ENCODE assay signal across 31 cellular contexts in the genomic region with DNA sequence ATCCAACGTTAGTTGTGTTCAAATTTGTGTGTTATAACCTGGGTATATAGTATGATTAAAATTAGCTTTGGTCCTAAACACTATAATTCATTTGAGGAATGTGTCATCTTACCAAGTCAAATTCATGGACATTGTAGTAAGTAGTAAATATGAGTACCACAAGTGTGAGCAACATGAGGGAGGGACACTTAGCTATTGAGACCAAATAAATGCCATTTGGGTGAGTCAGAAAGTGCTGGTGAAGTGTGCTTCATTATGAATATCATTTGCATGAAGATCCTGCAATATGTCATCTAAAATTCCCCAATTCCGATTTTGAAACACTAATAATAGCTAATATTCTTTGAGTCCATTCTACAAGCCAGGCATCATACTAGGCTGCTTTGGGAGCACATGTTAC.
A peak's percentile ranks its signal among the peaks of the same experiment; 100 is the strongest.
DNase-seq lines count a peak whose midpoint lies in the region; ATAC-seq, FAIRE-seq and TF ChIP-seq lines count a peak whose summit lies in the region.
"Had no signal": no experiment of that assay in that cellular context is flagged by ENCODE, and none has a peak within 500 bp of the region (broad histone marks: within the 10 kb centered on the region; RNA-seq: fewer than 3 reads in every experiment).

No MANE protein-coding gene starts in this region.

- intact Hi-C loops in spleen (cut with DNase I; ENCODE audit: low total_unique reads), result no loop called here

- H3K4me1 ChIP-seq in astrocyte (ENCODE audit: insufficient read depth, low read length), result peaks cover 6% of the 10 kb centered on the region
- H3K4me1 ChIP-seq in spleen, result no peaks in the 10 kb centered on the region
- H3K4me1 ChIP-seq: neural progenitor cell, parathyroid adenoma, Peyer's patch had no signal

- H3K27me3 Mint-ChIP-seq in astrocyte (ENCODE audit: low read depth, unreplicated experiment), result no peaks in the 10 kb centered on the region
- H3K27me3 Mint-ChIP-seq: stimulated activated memory B cell treated with anti-CD40 and anti-IgM and Interleukin-4, amounts not matched to agents 10 μg/mL and 1 μg/mL and 100 μg/mL, for 72 hours had no signal

- H3K27ac ChIP-seq in astrocyte (ENCODE audit: low read depth, low read length) (no peak overlapping the region), spleen (no peak overlapping the region)
- H3K27ac ChIP-seq: neural progenitor cell, parathyroid adenoma, Peyer's patch, SK-N-MC had no signal

- no peak overlapping the region for H2AFZ ChIP-seq in astrocyte (ENCODE audit: low read depth, low read length)
- H2AFZ ChIP-seq: neural progenitor cell, parathyroid adenoma had no signal

- H3K36me3 ChIP-seq in astrocyte (ENCODE audit: insufficient read depth, low read length) (no peaks in the 10 kb centered on the region), kidney epithelial cell (ENCODE audit: control insufficient read depth, insufficient read depth, low read length) (no peaks in the 10 kb centered on the region), spleen (no peaks in the 10 kb centered on the region)
- H3K36me3 ChIP-seq: neural progenitor cell, Peyer's patch had no signal

- peaks cover 38% of the 10 kb centered on the region for H3K4me1 Mint-ChIP-seq in astrocyte (ENCODE audit: low read depth, unreplicated experiment)
- H3K4me1 Mint-ChIP-seq: activated T-helper 17 cell treated with anti-CD3 and anti-CD28 coated beads, Interleukin-2, amount 50 U/mL, for 72 hours; neural progenitor cell; stimulated activated memory B cell treated with anti-CD40 and anti-IgM and Interleukin-4, amounts not matched to agents 10 μg/mL and 1 μg/mL and 100 μg/mL, for 72 hours had no signal

- no peaks in the 10 kb centered on the region for H4K20me1 ChIP-seq in astrocyte (ENCODE audit: insufficient read depth, low read length)

- no peak for FAIRE-seq in astrocyte (lab: Jason Lieb, UNC)
- FAIRE-seq: G401.6, H1, islet of Langerhans, TTC549 had no signal

- TF ChIP-seq CTCF in astrocyte (IDR thresholded peaks at IDR 0.05; ENCODE audit: insufficient read depth, low read depth, low read length) (no peak), kidney epithelial cell (IDR thresholded peaks at IDR 0.05; ENCODE audit: insufficient read depth, low read length, poor library complexity, severe bottlenecking) (no peak), spleen (IDR thresholded peaks at IDR 0.05 in 8 of 11, conservative IDR thresholded peaks at IDR 0.05 in 3 of 11) (no peak)

- no peaks in the 10 kb centered on the region for H3K9me3 ChIP-seq in astrocyte (ENCODE audit: insufficient read depth, low read depth, low read length)
- no peaks in the 10 kb centered on the region for H3K9me3 ChIP-seq in spleen
- H3K9me3 ChIP-seq: Peyer's patch had no signal

- DNase-seq in HT1080 (ENCODE audit: low read depth), result peak; percentile 60
- DNase-seq in astrocyte (ENCODE audit: low read depth), result peak; percentile 30
- peak; percentile 5 for DNase-seq in kidney epithelial cell (ENCODE audit: low read depth)
- DNase-seq in spleen, result no peak
- no peak for DNase-seq in C1 segment of cervical spinal cord (lab: John Stamatoyannopoulos, UW)
- no peak for DNase-seq in COLO829 (ENCODE audit: low spot score)
- DNase-seq: activated CD4-positive, alpha-beta T cell treated with anti-CD3 and anti-CD28 coated beads, Interleukin-2, amount 50 U/mL, for 48 hours; activated CD8-positive, alpha-beta memory T cell treated with anti-CD3 and anti-CD28 coated beads, Interleukin-2, amount 50 U/mL, for 4 hours; AML-193; caudate nucleus; CD8-positive, alpha-beta T cell; dermis blood vessel endothelial cell; NCI-H1105; NCI-H1930; NCI-H526 treated with DMSO at 0.1 percent for 48 hours; Peyer's patch; right cardiac atrium; stimulated activated CD4-positive, alpha-beta T cell treated with anti-CD3 and anti-CD28 coated beads, Interleukin-12 subunit alpha, Interleukin-12 subunit beta, amount 100 ng/mL, for 4 hours; stimulated activated CD4-positive, alpha-beta T cell treated with anti-CD3 and anti-CD28 coated beads, Interleukin-4, amount 100 ng/mL, for 24 hours had no signal

- peak overlapping the region; percentile 86 for H3K27ac Mint-ChIP-seq in astrocyte (ENCODE audit: unreplicated experiment)
- H3K27ac Mint-ChIP-seq: activated naive CD4-positive, alpha-beta T cell treated with anti-CD3 and anti-CD28 coated beads, Interleukin-2, amount 50 U/mL, for 72 hours; activated T-helper 17 cell treated with anti-CD3 and anti-CD28 coated beads, Interleukin-2, amount 50 U/mL, for 72 hours; CD8-positive, alpha-beta T cell; neural progenitor cell; stimulated activated memory B cell treated with anti-CD40 and anti-IgM and Interleukin-4, amounts not matched to agents 10 μg/mL and 1 μg/mL and 100 μg/mL, for 72 hours; T-helper 1 cell treated with Interleukin-12 subunit alpha and Interleukin-12 subunit beta and Interleukin-4 antibody, amounts not matched to agents 30 μg/mL and 1 μg/mL, for 36 hours had no signal

- ATAC-seq in GM21576 (IDR thresholded peaks at IDR 0.05; ENCODE audit: unreplicated experiment), result no peak
- ATAC-seq: activated naive CD4-positive, alpha-beta T cell treated with anti-CD3 and anti-CD28 coated beads, Interleukin-2, amount 50 U/mL, for 72 hours; activated T-helper 17 cell treated with anti-CD3 and anti-CD28 coated beads, Interleukin-2, amount 50 U/mL, for 72 hours; CD8-positive, alpha-beta T cell; right cardiac atrium; stimulated activated memory B cell treated with anti-CD40 and anti-IgM and Interleukin-4, amounts not matched to agents 10 μg/mL and 1 μg/mL and 100 μg/mL, for 72 hours had no signal

- no peak overlapping the region for H3K4me2 ChIP-seq in astrocyte (ENCODE audit: low read length)
- H3K4me2 ChIP-seq: neural progenitor cell had no signal

- H3K36me3 Mint-ChIP-seq in astrocyte (ENCODE audit: low read depth, unreplicated experiment), result no peaks in the 10 kb centered on the region
- H3K36me3 Mint-ChIP-seq: activated naive CD4-positive, alpha-beta T cell treated with anti-CD3 and anti-CD28 coated beads, Interleukin-2, amount 50 U/mL, for 72 hours; CD8-positive, alpha-beta T cell; neural progenitor cell; stimulated activated memory B cell treated with anti-CD40 and anti-IgM and Interleukin-4, amounts not matched to agents 10 μg/mL and 1 μg/mL and 100 μg/mL, for 72 hours had no signal

- TF ChIP-seq POLR2A in spleen (IDR thresholded peaks at IDR 0.05), result no peak

- H3K4me3 Mint-ChIP-seq in astrocyte (ENCODE audit: unreplicated experiment), result no peak overlapping the region
- H3K4me3 Mint-ChIP-seq: activated T-helper 17 cell treated with anti-CD3 and anti-CD28 coated beads, Interleukin-2, amount 50 U/mL, for 72 hours; CD8-positive, alpha-beta T cell; neural progenitor cell; stimulated activated memory B cell treated with anti-CD40 and anti-IgM and Interleukin-4, amounts not matched to agents 10 μg/mL and 1 μg/mL and 100 μg/mL, for 72 hours; T-helper 1 cell treated with Interleukin-12 subunit alpha and Interleukin-12 subunit beta and Interleukin-4 antibody, amounts not matched to agents 30 μg/mL and 1 μg/mL, for 36 hours had no signal

- H3K9me3 Mint-ChIP-seq in astrocyte (ENCODE audit: unreplicated experiment), result peaks cover 1% of the 10 kb centered on the region
- H3K9me3 Mint-ChIP-seq: activated naive CD4-positive, alpha-beta T cell treated with anti-CD3 and anti-CD28 coated beads, Interleukin-2, amount 50 U/mL, for 72 hours; activated T-helper 17 cell treated with anti-CD3 and anti-CD28 coated beads, Interleukin-2, amount 50 U/mL, for 72 hours; CD8-positive, alpha-beta T cell; neural progenitor cell; T-helper 1 cell treated with Interleukin-12 subunit alpha and Interleukin-12 subunit beta and Interleukin-4 antibody, amounts not matched to agents 30 μg/mL and 1 μg/mL, for 36 hours had no signal

- no peaks in the 10 kb centered on the region for H3K27me3 ChIP-seq in astrocyte (ENCODE audit: insufficient read depth, low read length)
- no peaks in the 10 kb centered on the region for H3K27me3 ChIP-seq in kidney epithelial cell (ENCODE audit: control insufficient read depth, insufficient read depth, low read length)
- no peaks in the 10 kb centered on the region for H3K27me3 ChIP-seq in spleen (replicated peaks in 1 of 7)
- H3K27me3 ChIP-seq: neural progenitor cell, Peyer's patch had no signal

- H3K79me2 ChIP-seq in astrocyte (ENCODE audit: insufficient read depth, low read length), result no peaks in the 10 kb centered on the region
- H3K79me2 ChIP-seq: parathyroid adenoma had no signal

- H3K4me3 ChIP-seq in astrocyte (ENCODE audit: insufficient read depth, low read depth, low read length), result no peak overlapping the region
- H3K4me3 ChIP-seq in kidney epithelial cell (ENCODE audit: low read depth, low read length), result no peak overlapping the region
- H3K4me3 ChIP-seq in spleen, result no peak overlapping the region
- H3K4me3 ChIP-seq: neural progenitor cell, Peyer's patch, SK-N-MC had no signal

- 54 to 85% (median 74%) methylated on average over 2 of the region's 2 CpGs for WGBS in spleen, 5 donors

- H3K9ac ChIP-seq in astrocyte (ENCODE audit: low read length), result no peak overlapping the region
- H3K9ac ChIP-seq: neural progenitor cell, parathyroid adenoma had no signal

Comparison
In these comparisons a context has a peak if more than half of its experiments do, and no peak if none do; other contexts are left out.
1. DNase-seq: peak in HT1080 (single experiment), astrocyte (single experiment) and kidney epithelial cell (single experiment); none in spleen (single experiment), C1 segment of cervical spinal cord (0 of 14) and COLO829 (single experiment).